2 cellular contexts compared by ENCODE assay signal in the genomic region with DNA sequence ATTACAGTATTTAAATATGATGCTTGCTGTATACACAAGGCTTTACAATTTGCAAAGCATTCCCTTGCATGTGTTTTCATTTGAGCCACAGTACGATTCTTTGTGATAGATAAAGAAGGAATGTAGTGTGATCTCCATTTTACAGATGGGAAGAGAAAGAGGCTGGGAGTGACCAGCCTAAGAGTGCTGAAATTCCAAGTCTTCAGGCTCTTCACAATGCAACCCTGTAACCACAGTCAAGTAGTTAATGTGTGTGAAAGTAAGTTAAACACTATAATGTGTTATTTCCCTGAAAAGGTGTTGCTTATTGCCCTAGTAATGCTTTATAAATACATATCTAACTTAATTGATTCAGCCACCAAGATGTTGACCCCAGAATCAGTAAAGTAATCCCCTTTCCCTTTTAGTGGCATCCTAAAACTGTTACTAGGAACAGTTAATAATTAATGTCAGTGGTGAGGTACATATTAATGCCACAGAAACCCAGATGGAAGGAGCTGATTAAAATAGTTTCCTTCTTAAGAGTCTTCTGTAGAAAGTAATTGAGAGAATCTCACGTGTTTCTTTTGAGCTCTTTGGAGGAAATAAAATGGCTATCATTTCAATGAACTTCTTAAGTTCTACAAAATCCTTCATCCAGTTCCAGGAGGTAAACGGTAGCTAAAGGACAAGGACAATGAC.
TF ChIP-seq lines count a peak whose summit lies in the region.

No MANE protein-coding gene starts in this region.

TF ChIP-seq in SK-N-SH treated with all-trans-retinoic acid at 6 μM for 48 hours, 23 proteins besides CTCF, POLR2A, EP300 and RAD21 (continued from another document):
- TF ChIP-seq BACH2 (CRISPR knock-in tag; IDR thresholded peaks at IDR 0.05; ENCODE audit: borderline replicate concordance) (no peak), GLIS3 (CRISPR knock-in tag; IDR thresholded peaks at IDR 0.05) (no peak), ZNF70 (CRISPR knock-in tag; IDR thresholded peaks at IDR 0.05) (no peak), TCF4 (CRISPR knock-in tag; IDR thresholded peaks at IDR 0.05; ENCODE audit: borderline replicate concordance) (no peak), PPARA (CRISPR knock-in tag; IDR thresholded peaks at IDR 0.05; ENCODE audit: borderline replicate concordance) (no peak), OSR1 (CRISPR knock-in tag; IDR thresholded peaks at IDR 0.05) (no peak), TOX (CRISPR knock-in tag; IDR thresholded peaks at IDR 0.05; ENCODE audit: borderline replicate concordance) (no peak), ARNTL (CRISPR knock-in tag; IDR thresholded peaks at IDR 0.05; ENCODE audit: borderline replicate concordance, low read depth) (no peak), ZFP3 (CRISPR knock-in tag; IDR thresholded peaks at IDR 0.05) (no peak)
- TF ChIP-seq, protein P1, sequence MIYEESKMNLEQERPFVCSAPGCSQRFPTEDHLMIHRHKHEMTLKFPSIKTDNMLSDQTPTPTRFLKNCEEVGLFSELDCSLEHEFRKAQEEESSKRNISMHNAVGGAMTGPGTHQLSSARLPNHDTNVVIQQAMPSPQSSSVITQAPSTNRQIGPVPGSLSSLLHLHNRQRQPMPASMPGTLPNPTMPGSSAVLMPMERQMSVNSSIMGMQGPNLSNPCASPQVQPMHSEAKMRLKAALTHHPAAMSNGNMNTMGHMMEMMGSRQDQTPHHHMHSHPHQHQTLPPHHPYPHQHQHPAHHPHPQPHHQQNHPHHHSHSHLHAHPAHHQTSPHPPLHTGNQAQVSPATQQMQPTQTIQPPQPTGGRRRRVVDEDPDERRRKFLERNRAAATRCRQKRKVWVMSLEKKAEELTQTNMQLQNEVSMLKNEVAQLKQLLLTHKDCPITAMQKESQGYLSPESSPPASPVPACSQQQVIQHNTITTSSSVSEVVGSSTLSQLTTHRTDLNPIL (CRISPR knock-in tag; IDR thresholded peaks at IDR 0.05; ENCODE audit: low read depth): no peak
- TF ChIP-seq, protein P2, sequence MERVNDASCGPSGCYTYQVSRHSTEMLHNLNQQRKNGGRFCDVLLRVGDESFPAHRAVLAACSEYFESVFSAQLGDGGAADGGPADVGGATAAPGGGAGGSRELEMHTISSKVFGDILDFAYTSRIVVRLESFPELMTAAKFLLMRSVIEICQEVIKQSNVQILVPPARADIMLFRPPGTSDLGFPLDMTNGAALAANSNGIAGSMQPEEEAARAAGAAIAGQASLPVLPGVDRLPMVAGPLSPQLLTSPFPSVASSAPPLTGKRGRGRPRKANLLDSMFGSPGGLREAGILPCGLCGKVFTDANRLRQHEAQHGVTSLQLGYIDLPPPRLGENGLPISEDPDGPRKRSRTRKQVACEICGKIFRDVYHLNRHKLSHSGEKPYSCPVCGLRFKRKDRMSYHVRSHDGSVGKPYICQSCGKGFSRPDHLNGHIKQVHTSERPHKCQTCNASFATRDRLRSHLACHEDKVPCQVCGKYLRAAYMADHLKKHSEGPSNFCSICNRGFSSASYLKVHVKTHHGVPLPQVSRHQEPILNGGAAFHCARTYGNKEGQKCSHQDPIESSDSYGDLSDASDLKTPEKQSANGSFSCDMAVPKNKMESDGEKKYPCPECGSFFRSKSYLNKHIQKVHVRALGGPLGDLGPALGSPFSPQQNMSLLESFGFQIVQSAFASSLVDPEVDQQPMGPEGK (CRISPR knock-in tag; IDR thresholded peaks at IDR 0.05; ENCODE audit: borderline replicate concordance): no peak

TF ChIP-seq in SK-N-SH, 30 proteins besides CTCF, POLR2A, EP300 and RAD21 (continued from another document):
- TF ChIP-seq, protein P3, sequence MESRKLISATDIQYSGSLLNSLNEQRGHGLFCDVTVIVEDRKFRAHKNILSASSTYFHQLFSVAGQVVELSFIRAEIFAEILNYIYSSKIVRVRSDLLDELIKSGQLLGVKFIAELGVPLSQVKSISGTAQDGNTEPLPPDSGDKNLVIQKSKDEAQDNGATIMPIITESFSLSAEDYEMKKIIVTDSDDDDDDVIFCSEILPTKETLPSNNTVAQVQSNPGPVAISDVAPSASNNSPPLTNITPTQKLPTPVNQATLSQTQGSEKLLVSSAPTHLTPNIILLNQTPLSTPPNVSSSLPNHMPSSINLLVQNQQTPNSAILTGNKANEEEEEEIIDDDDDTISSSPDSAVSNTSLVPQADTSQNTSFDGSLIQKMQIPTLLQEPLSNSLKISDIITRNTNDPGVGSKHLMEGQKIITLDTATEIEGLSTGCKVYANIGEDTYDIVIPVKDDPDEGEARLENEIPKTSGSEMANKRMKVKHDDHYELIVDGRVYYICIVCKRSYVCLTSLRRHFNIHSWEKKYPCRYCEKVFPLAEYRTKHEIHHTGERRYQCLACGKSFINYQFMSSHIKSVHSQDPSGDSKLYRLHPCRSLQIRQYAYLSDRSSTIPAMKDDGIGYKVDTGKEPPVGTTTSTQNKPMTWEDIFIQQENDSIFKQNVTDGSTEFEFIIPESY (IDR thresholded peaks at IDR 0.05; ENCODE audit: borderline replicate concordance, low read depth): no peak
- TF ChIP-seq FOXM1 (IDR thresholded peaks at IDR 0.05; ENCODE audit: low read depth): no peak
- no peak for TF ChIP-seq TEAD4 (IDR thresholded peaks at IDR 0.05; ENCODE audit: borderline replicate concordance, insufficient read depth)
- TF ChIP-seq MXI1 (IDR thresholded peaks at IDR 0.05; ENCODE audit: low read depth, low read length): no peak
- no peak for TF ChIP-seq FOXJ3 (CRISPR knock-in tag; IDR thresholded peaks at IDR 0.05)
- no peak for TF ChIP-seq EZH2phosphoT487 (IDR thresholded peaks at IDR 0.05; ENCODE audit: borderline replicate concordance, low read depth)
- TF ChIP-seq, protein P4, sequence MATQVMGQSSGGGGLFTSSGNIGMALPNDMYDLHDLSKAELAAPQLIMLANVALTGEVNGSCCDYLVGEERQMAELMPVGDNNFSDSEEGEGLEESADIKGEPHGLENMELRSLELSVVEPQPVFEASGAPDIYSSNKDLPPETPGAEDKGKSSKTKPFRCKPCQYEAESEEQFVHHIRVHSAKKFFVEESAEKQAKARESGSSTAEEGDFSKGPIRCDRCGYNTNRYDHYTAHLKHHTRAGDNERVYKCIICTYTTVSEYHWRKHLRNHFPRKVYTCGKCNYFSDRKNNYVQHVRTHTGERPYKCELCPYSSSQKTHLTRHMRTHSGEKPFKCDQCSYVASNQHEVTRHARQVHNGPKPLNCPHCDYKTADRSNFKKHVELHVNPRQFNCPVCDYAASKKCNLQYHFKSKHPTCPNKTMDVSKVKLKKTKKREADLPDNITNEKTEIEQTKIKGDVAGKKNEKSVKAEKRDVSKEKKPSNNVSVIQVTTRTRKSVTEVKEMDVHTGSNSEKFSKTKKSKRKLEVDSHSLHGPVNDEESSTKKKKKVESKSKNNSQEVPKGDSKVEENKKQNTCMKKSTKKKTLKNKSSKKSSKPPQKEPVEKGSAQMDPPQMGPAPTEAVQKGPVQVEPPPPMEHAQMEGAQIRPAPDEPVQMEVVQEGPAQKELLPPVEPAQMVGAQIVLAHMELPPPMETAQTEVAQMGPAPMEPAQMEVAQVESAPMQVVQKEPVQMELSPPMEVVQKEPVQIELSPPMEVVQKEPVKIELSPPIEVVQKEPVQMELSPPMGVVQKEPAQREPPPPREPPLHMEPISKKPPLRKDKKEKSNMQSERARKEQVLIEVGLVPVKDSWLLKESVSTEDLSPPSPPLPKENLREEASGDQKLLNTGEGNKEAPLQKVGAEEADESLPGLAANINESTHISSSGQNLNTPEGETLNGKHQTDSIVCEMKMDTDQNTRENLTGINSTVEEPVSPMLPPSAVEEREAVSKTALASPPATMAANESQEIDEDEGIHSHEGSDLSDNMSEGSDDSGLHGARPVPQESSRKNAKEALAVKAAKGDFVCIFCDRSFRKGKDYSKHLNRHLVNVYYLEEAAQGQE (IDR thresholded peaks at IDR 0.05; ENCODE audit: low read depth, low read length): no peak
- TF ChIP-seq SIN3A (IDR thresholded peaks at IDR 0.05; ENCODE audit: borderline replicate concordance, low read depth, low read length): no peak
- TF ChIP-seq GATA2 (CRISPR knock-in tag; IDR thresholded peaks at IDR 0.05): no peak
- no peak for TF ChIP-seq YY1 (IDR thresholded peaks at IDR 0.05; ENCODE audit: low read depth)
- no peak for TF ChIP-seq NFIC (IDR thresholded peaks at IDR 0.05; ENCODE audit: borderline replicate concordance)
- no peak for TF ChIP-seq RXRA (IDR thresholded peaks at IDR 0.05; ENCODE audit: borderline replicate concordance, low read depth)
